ENCODE assay signal across 12 cellular contexts in the genomic region with DNA sequence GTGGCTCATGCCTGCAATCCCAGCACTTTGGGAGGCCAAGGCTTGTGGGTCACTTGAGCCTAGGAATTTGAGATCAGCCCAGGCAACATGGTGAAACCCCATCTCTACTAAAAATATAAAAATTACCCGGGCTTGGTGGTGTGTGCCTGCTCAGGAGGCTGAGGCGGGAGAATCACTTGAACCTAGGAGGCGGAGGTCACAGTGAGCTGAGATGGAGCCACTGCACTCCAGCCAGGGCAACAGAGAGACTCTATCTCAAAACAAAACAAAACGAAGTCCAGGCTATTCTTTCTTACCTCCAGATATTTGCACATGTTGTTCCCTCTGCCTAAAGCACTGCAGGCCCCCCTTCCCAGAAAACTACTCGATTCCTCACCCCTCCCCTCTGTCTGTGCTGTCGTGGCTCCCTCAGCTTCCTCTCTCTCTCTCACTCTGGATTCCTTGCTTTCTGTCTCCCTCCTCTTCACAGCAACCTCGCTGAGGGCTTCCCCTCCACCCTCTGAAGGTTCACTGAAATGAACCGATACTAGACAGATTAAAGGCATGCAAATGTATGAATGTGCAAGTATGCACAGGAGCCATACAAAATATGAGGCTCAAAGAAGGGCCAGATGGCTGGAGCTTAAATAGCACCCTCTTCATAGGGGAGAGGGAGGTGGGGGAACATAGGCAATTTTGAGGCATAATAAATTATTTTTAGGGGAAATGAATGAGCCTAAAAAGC. TPM values are rescaled to one million over a fixed set of nuclear protein-coding genes. Genes with fewer than 3 reads are reported as not detected.
DNase-seq lines count a peak whose midpoint lies in the region; ATAC-seq, FAIRE-seq and TF ChIP-seq lines count a peak whose summit lies in the region.
"Had no signal": no experiment of that assay in that cellular context is flagged by ENCODE, and none has a peak within 500 bp of the region (broad histone marks: within the 10 kb centered on the region; RNA-seq: fewer than 3 reads in every experiment).

No MANE protein-coding gene starts in this region.

- FAIRE-seq in GM19239 (lab: Jason Lieb, UNC), result no peak

- ATAC-seq in GM18502 (IDR thresholded peaks at IDR 0.05; ENCODE audit: poor library complexity, unreplicated experiment), result peak; percentile 90
- peak; percentile 84 for ATAC-seq in GM19324 (IDR thresholded peaks at IDR 0.05; ENCODE audit: low FRiP score, unreplicated experiment)
- ATAC-seq in HG03045 (IDR thresholded peaks at IDR 0.05; ENCODE audit: unreplicated experiment), result peak; percentile 86
- ATAC-seq in activated T-helper 17 cell treated with anti-CD3 and anti-CD28 coated beads, Interleukin-2, amount 50 U/mL, for 72 hours (replicated peaks), result peak; percentile 87
- ATAC-seq: heart right ventricle had no signal

- H3K4me1 Mint-ChIP-seq in activated T-helper 17 cell treated with anti-CD3 and anti-CD28 coated beads, Interleukin-2, amount 50 U/mL, for 72 hours, result peaks cover 24% of the 10 kb centered on the region
- H3K4me1 Mint-ChIP-seq in activated T-helper 2 cell treated with anti-CD3 and anti-CD28 coated beads, Interferon-gamma antibody, Interleukin-2, Interleukin-4, amounts not matched to agents 10 μg/mL and 5 μg/mL and 100 μg/mL, durations not matched to agents 14 hours and 24 hours and 36 hours (ENCODE audit: low read depth), result peaks cover 6% of the 10 kb centered on the region
- H3K4me1 Mint-ChIP-seq in chondrocyte (ENCODE audit: low read depth), result peaks cover 25% of the 10 kb centered on the region

- H3K27me3 Mint-ChIP-seq in activated T-helper 17 cell treated with anti-CD3 and anti-CD28 coated beads, Interleukin-2, amount 50 U/mL, for 72 hours, result no peaks in the 10 kb centered on the region
- peaks cover 4% of the 10 kb centered on the region for H3K27me3 Mint-ChIP-seq in activated T-helper 2 cell treated with anti-CD3 and anti-CD28 coated beads, Interferon-gamma antibody, Interleukin-2, Interleukin-4, amounts not matched to agents 10 μg/mL and 5 μg/mL and 100 μg/mL, durations not matched to agents 14 hours and 24 hours and 36 hours (ENCODE audit: low read depth)
- H3K27me3 Mint-ChIP-seq in chondrocyte (ENCODE audit: low read depth), result peaks cover 10% of the 10 kb centered on the region

- peak overlapping the region; percentile 29 for H3K27ac Mint-ChIP-seq in activated T-helper 17 cell treated with anti-CD3 and anti-CD28 coated beads, Interleukin-2, amount 50 U/mL, for 72 hours
- no peak overlapping the region for H3K27ac Mint-ChIP-seq in activated T-helper 2 cell treated with anti-CD3 and anti-CD28 coated beads, Interferon-gamma antibody, Interleukin-2, Interleukin-4, amounts not matched to agents 10 μg/mL and 5 μg/mL and 100 μg/mL, durations not matched to agents 14 hours and 24 hours and 36 hours
- no peak overlapping the region for H3K27ac Mint-ChIP-seq in chondrocyte (ENCODE audit: unreplicated experiment)

- no peak for DNase-seq in activated CD8-positive, alpha-beta memory T cell treated with anti-CD3 and anti-CD28 coated beads, Interleukin-2, amount 50 U/mL, for 48 hours
- DNase-seq in GM19239 (ENCODE audit: insufficient read length, low spot score), result no peak
- no peak for DNase-seq in activated T-helper 2 cell treated with anti-CD3 and anti-CD28 coated beads, Interferon-gamma antibody, Interleukin-2, Interleukin-4, amounts not matched to agents 10 μg/mL and 5 μg/mL and 100 μg/mL, durations not matched to agents 14 hours and 24 hours and 36 hours (ENCODE audit: low spot score)
- DNase-seq in chondrocyte (ENCODE audit: low spot score), result no peak
- DNase-seq: DND-41, HCEC 1CT, heart right ventricle, Right ventricle myocardium superior had no signal

- H3K9me3 Mint-ChIP-seq in activated T-helper 17 cell treated with anti-CD3 and anti-CD28 coated beads, Interleukin-2, amount 50 U/mL, for 72 hours, result no peaks in the 10 kb centered on the region
- H3K9me3 Mint-ChIP-seq in activated T-helper 2 cell treated with anti-CD3 and anti-CD28 coated beads, Interferon-gamma antibody, Interleukin-2, Interleukin-4, amounts not matched to agents 10 μg/mL and 5 μg/mL and 100 μg/mL, durations not matched to agents 14 hours and 24 hours and 36 hours, result no peaks in the 10 kb centered on the region
- no peaks in the 10 kb centered on the region for H3K9me3 Mint-ChIP-seq in chondrocyte (ENCODE audit: low read depth)

- peak overlapping the region; percentile 51 for H3K4me3 Mint-ChIP-seq in activated T-helper 17 cell treated with anti-CD3 and anti-CD28 coated beads, Interleukin-2, amount 50 U/mL, for 72 hours
- no peak overlapping the region for H3K4me3 Mint-ChIP-seq in activated T-helper 2 cell treated with anti-CD3 and anti-CD28 coated beads, Interferon-gamma antibody, Interleukin-2, Interleukin-4, amounts not matched to agents 10 μg/mL and 5 μg/mL and 100 μg/mL, durations not matched to agents 14 hours and 24 hours and 36 hours (ENCODE audit: low read depth)
- no peak overlapping the region for H3K4me3 Mint-ChIP-seq in chondrocyte (ENCODE audit: unreplicated experiment)

- intact Hi-C loops in activated T-helper 2 cell treated with anti-CD3 and anti-CD28 coated beads, Interferon-gamma antibody, Interleukin-2, Interleukin-4, amounts not matched to agents 10 μg/mL and 5 μg/mL and 100 μg/mL, durations not matched to agents 14 hours and 24 hours and 36 hours (cut with micrococcal nuclease), result no loop called here

- H3K36me3 Mint-ChIP-seq in activated T-helper 17 cell treated with anti-CD3 and anti-CD28 coated beads, Interleukin-2, amount 50 U/mL, for 72 hours (ENCODE audit: low read depth), result no peaks in the 10 kb centered on the region
- H3K36me3 Mint-ChIP-seq in activated T-helper 2 cell treated with anti-CD3 and anti-CD28 coated beads, Interferon-gamma antibody, Interleukin-2, Interleukin-4, amounts not matched to agents 10 μg/mL and 5 μg/mL and 100 μg/mL, durations not matched to agents 14 hours and 24 hours and 36 hours (ENCODE audit: low read depth), result no peaks in the 10 kb centered on the region
- H3K36me3 Mint-ChIP-seq in chondrocyte (ENCODE audit: low read depth), result no peaks in the 10 kb centered on the region

- no peak for TF ChIP-seq CTCF in chondrocyte (IDR thresholded peaks at IDR 0.05)

RNA-seq across cellular contexts. Expression of gene TMEM177, which starts 18.5 kb away (rescaled TPM):
- 10 to 100 TPM in 1 of 2 donors, 1 to 10 TPM in 1; 7.5 to 11.2 TPM for total RNA-seq in activated T-helper 17 cell treated with anti-CD3 and anti-CD28 coated beads, Interleukin-2, amount 50 U/mL, for 72 hours
- 16.9 and 17.0 TPM in 2 replicates for total RNA-seq in activated T-helper 2 cell treated with anti-CD3 and anti-CD28 coated beads, Interferon-gamma antibody, Interleukin-2, Interleukin-4, amounts not matched to agents 10 μg/mL and 5 μg/mL and 100 μg/mL, durations not matched to agents 14 hours and 24 hours and 36 hours
- total RNA-seq in chondrocyte, result 6.8 to 7.8 TPM (median 7.0 TPM) in 3 replicates
